15 cellular contexts compared by ENCODE assay signal in the genomic region with DNA sequence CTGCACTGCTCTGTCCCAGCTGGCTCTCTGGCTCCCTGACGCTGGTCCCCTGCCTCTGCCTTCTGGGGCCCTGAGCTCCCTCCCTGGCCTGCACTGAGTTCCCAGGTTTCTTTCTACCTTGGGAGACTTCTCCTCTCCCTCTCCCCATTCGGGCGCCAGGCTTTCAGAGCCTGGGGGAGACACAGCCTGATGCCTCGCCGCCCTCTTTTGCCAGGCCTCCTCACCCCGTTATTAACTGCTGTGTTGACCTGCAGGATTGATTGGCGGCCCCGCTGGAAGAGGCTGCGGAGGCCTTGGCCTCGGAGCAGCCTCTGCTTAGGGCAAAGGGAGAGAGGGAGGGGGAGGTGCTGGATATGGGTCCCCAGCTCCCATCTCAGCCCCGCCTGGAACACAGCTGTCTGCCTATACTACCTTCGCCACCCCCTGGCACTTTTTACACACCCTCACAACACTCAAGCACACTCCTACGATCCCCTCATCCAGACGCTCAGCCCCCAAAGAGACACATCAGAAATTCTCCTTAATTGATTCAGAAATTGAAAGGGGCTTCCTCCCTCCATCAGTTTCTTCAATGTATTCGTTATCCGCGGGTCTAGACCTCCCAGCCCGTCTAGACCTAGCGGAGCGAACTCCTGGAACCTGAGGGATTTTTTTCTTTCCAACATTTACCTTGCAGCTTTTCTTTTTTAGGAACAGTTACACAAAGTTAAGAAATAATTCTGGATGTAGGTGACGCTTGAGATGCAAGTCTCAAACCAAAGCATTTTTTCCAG. TPM values are rescaled to one million over a fixed set of nuclear protein-coding genes. Genes with fewer than 3 reads are reported as not detected.
DNase-seq lines count a peak whose midpoint lies in the region; ATAC-seq and TF ChIP-seq lines count a peak whose summit lies in the region.
"Had no signal": no experiment of that assay in that cellular context is flagged by ENCODE, and none has a peak within 500 bp of the region (broad histone marks: within the 10 kb centered on the region; RNA-seq: fewer than 3 reads in every experiment).

No MANE protein-coding gene starts in this region.

- intact Hi-C loops in aorta (cut with DNase I), result no loop called here

- no peak overlapping the region for H3K27ac ChIP-seq in thoracic aorta
- no peak overlapping the region for H3K27ac ChIP-seq in aorta (ENCODE audit: low read depth in 1 of 2, low read length in 2 of 2)
- H3K27ac ChIP-seq: breast epithelium, C4-2B, esophagus muscularis mucosa, Peyer's patch had no signal

- no peak for TF ChIP-seq CTCF in thoracic aorta (IDR thresholded peaks at IDR 0.05)

- H3K9me3 ChIP-seq in thoracic aorta (no peaks in the 10 kb centered on the region), aorta (ENCODE audit: control insufficient read depth, low read length) (no peaks in the 10 kb centered on the region)
- H3K9me3 ChIP-seq: breast epithelium, esophagus muscularis mucosa, MG63, Peyer's patch had no signal

- H3K4me3 Mint-ChIP-seq in activated naive CD8-positive, alpha-beta T cell, result peak overlapping the region; percentile 78
- H3K4me3 Mint-ChIP-seq: neural crest cell had no signal

- peaks cover 12 to 45% of the 10 kb centered on the region in 2 donors for H3K4me1 ChIP-seq in thoracic aorta (ENCODE audit: control insufficient read depth in 1 of 2, low read depth in 2 of 2)
- no peaks in the 10 kb centered on the region for H3K4me1 ChIP-seq in aorta (ENCODE audit: control insufficient read depth in 1 of 2, insufficient read depth in 2 of 2, low read length in 2 of 2)
- H3K4me1 ChIP-seq: breast epithelium had no signal

- H3K36me3 ChIP-seq in thoracic aorta (no peaks in the 10 kb centered on the region), aorta (ENCODE audit: control insufficient read depth in 1 of 2, insufficient read depth in 2 of 2, low read length in 1 of 2) (no peaks in the 10 kb centered on the region)
- H3K36me3 ChIP-seq: breast epithelium, esophagus muscularis mucosa, MG63, Peyer's patch had no signal

- H3K36me3 Mint-ChIP-seq in activated naive CD4-positive, alpha-beta T cell treated with anti-CD3 and anti-CD28 coated beads, Interleukin-2, amount 50 U/mL, for 72 hours, result peaks cover 0 to 7% of the 10 kb centered on the region in 2 donors
- no peaks in the 10 kb centered on the region for H3K36me3 Mint-ChIP-seq in activated naive CD8-positive, alpha-beta T cell

- peaks cover 51% of the 10 kb centered on the region for H3K27me3 Mint-ChIP-seq in activated naive CD8-positive, alpha-beta T cell

- 13 to 14% methylated on average over 18 to 21 of the region's 21 CpGs for WGBS in aorta, 2 donors

- H3K4me3 ChIP-seq in thoracic aorta (peak overlapping the region; percentile 52), aorta (ENCODE audit: low read length in 2 of 2) (no peak overlapping the region)
- H3K4me3 ChIP-seq: MG63 had no signal

- H3K27me3 ChIP-seq in thoracic aorta (replicated peaks; ENCODE audit: insufficient read depth) (peaks cover 62% of the 10 kb centered on the region), aorta (ENCODE audit: control insufficient read depth in 1 of 2, insufficient read depth in 2 of 2, low read length in 1 of 2) (no peaks in the 10 kb centered on the region)

- H3K9me3 Mint-ChIP-seq in activated naive CD4-positive, alpha-beta T cell treated with anti-CD3 and anti-CD28 coated beads, Interleukin-2, amount 50 U/mL, for 72 hours, result no peaks in the 10 kb centered on the region
- H3K9me3 Mint-ChIP-seq in activated naive CD8-positive, alpha-beta T cell (ENCODE audit: low read depth), result no peaks in the 10 kb centered on the region
- H3K9me3 Mint-ChIP-seq: neural crest cell had no signal

- DNase-seq in activated naive CD4-positive, alpha-beta T cell treated with anti-CD3 and anti-CD28 coated beads, Interleukin-2, amount 50 U/mL, for 72 hours (ENCODE audit: low spot score in 2 of 2), result no peak
- DNase-seq in activated naive CD4-positive, alpha-beta T cell (lab: John Stamatoyannopoulos, UW), result no peak
- DNase-seq in kidney glomerular epithelial cell (lab: John Stamatoyannopoulos, UW) (peak; percentile 62), thoracic aorta (ENCODE audit: low spot score) (no peak), NCI-H774 (lab: John Stamatoyannopoulos, UW) (no peak), aorta (no peak)
- DNase-seq: MG63, Peyer's patch, T-helper 9 cell had no signal

- peak overlapping the region in 1 of 2 donors; percentile 46 for H3K27ac Mint-ChIP-seq in activated naive CD4-positive, alpha-beta T cell treated with anti-CD3 and anti-CD28 coated beads, Interleukin-2, amount 50 U/mL, for 72 hours
- no peak overlapping the region for H3K27ac Mint-ChIP-seq in activated naive CD8-positive, alpha-beta T cell

- peaks cover 29% of the 10 kb centered on the region for H3K4me1 Mint-ChIP-seq in activated naive CD8-positive, alpha-beta T cell (ENCODE audit: low read depth)

- peak; percentile 8 to 22 for ATAC-seq in activated naive CD4-positive, alpha-beta T cell treated with anti-CD3 and anti-CD28 coated beads, Interleukin-2, amount 50 U/mL, for 72 hours
- ATAC-seq in thoracic aorta (ENCODE audit: insufficient number of reproducible peaks, low FRiP score, low read depth), result no peak
- ATAC-seq in aorta (ENCODE audit: low FRiP score), result no peak
- ATAC-seq in GM18519 (IDR thresholded peaks at IDR 0.05; ENCODE audit: low FRiP score, unreplicated experiment), result no peak

RNA-seq across cellular contexts. Expression of gene PAX2, which starts 7.1 kb away (rescaled TPM):
- not detected for total RNA-seq in activated naive CD4-positive, alpha-beta T cell treated with anti-CD3 and anti-CD28 coated beads, Interleukin-2, amount 50 U/mL, for 72 hours
- total RNA-seq in thoracic aorta, result not detected
- not detected for total RNA-seq in aorta
- not detected for polyA plus RNA-seq in aorta
- total RNA-seq: esophagus muscularis mucosa, Peyer's patch had no signal

Comparison
In these comparisons a context has a peak if more than half of its experiments do, and no peak if none do; other contexts are left out.
1. ATAC-seq: peak in activated naive CD4-positive, alpha-beta T cell treated with anti-CD3 and anti-CD28 coated beads, Interleukin-2, amount 50 U/mL, for 72 hours (2 of 2); none in thoracic aorta (single experiment), aorta (single experiment) and GM18519 (single experiment).